Comparison of ENCODE assay signal across 21 cellular contexts in the genomic region with DNA sequence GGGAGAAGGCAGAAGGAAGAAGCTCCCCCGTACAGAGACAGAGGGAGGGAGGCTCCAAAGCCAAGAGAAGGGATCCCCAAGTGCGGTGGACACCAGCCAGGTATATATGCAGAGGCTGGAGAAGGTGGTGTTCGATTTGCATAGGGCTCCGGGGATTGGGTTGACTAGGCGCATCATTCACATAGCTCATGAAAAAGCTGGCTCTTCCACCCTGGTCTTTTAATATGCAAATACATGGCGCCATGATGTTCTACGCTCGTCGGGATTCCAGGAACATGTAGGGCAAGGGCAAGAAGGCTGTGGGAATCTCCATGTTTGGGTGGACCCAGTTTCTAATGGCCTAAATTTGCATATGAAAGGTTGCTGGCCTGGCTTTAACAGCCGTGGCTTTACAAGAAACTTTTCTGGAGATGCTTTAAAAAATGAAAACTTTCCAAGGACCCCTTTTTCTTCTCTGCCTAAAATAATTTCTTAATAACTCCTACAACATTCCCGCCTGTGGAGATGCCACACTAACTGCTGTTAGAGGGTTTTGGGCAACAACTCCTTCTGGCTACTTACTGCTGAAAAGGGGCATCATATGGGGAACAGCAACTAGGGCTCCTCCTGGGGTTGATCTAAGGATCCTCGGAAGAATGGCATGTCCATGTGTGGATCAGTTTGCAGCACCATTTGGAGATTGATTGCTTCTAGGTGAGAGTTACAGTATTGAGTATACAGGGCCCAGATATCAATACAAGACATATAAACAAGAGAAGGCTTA. TPM values are rescaled to one million over a fixed set of nuclear protein-coding genes. Genes with fewer than 3 reads are reported as not detected.
DNase-seq lines count a peak whose midpoint lies in the region; ATAC-seq lines count a peak whose summit lies in the region.
"Had no signal": no experiment of that assay in that cellular context is flagged by ENCODE, and none has a peak within 500 bp of the region (broad histone marks: within the 10 kb centered on the region; RNA-seq: fewer than 3 reads in every experiment).

No MANE protein-coding gene starts in this region.

- no peaks in the 10 kb centered on the region for H3K9me3 Mint-ChIP-seq in activated naive CD4-positive, alpha-beta T cell treated with anti-CD3 and anti-CD28 coated beads, Interleukin-2, amount 50 U/mL, for 24 hours
- H3K9me3 Mint-ChIP-seq in activated naive CD4-positive, alpha-beta T cell treated with anti-CD3 and anti-CD28 coated beads for 36 hours: peaks cover 4% of the 10 kb centered on the region
- H3K9me3 Mint-ChIP-seq in activated T-helper 17 cell treated with anti-CD3 and anti-CD28 coated beads, Interleukin-2, amount 50 U/mL, for 72 hours: no peaks in the 10 kb centered on the region

- peaks cover 58% of the 10 kb centered on the region for H3K4me1 Mint-ChIP-seq in activated naive CD4-positive, alpha-beta T cell treated with anti-CD3 and anti-CD28 coated beads, Interleukin-2, amount 50 U/mL, for 24 hours
- H3K4me1 Mint-ChIP-seq in activated naive CD4-positive, alpha-beta T cell treated with anti-CD3 and anti-CD28 coated beads for 36 hours (ENCODE audit: low read depth): peaks cover 35% of the 10 kb centered on the region
- H3K4me1 Mint-ChIP-seq in activated T-helper 17 cell treated with anti-CD3 and anti-CD28 coated beads, Interleukin-2, amount 50 U/mL, for 72 hours: peaks cover 42% of the 10 kb centered on the region

- intact Hi-C loops in activated naive CD4-positive, alpha-beta T cell treated with anti-CD3 and anti-CD28 coated beads for 36 hours (cut with micrococcal nuclease): no loop called here

- no peak overlapping the region for H3K27ac Mint-ChIP-seq in activated naive CD4-positive, alpha-beta T cell treated with anti-CD3 and anti-CD28 coated beads, Interleukin-2, amount 50 U/mL, for 24 hours
- H3K27ac Mint-ChIP-seq in activated naive CD4-positive, alpha-beta T cell treated with anti-CD3 and anti-CD28 coated beads for 36 hours: no peak overlapping the region
- H3K27ac Mint-ChIP-seq in activated T-helper 17 cell treated with anti-CD3 and anti-CD28 coated beads, Interleukin-2, amount 50 U/mL, for 72 hours: peak overlapping the region; percentile 15
- H3K27ac Mint-ChIP-seq: IgD-negative memory B cell had no signal

- peaks cover 27% of the 10 kb centered on the region for H3K36me3 Mint-ChIP-seq in activated naive CD4-positive, alpha-beta T cell treated with anti-CD3 and anti-CD28 coated beads, Interleukin-2, amount 50 U/mL, for 24 hours
- H3K36me3 Mint-ChIP-seq in activated naive CD4-positive, alpha-beta T cell treated with anti-CD3 and anti-CD28 coated beads for 36 hours (ENCODE audit: low read depth): peaks cover 34% of the 10 kb centered on the region
- peaks cover 50% of the 10 kb centered on the region for H3K36me3 Mint-ChIP-seq in activated T-helper 17 cell treated with anti-CD3 and anti-CD28 coated beads, Interleukin-2, amount 50 U/mL, for 72 hours (ENCODE audit: low read depth)

- no peaks in the 10 kb centered on the region for H3K27me3 Mint-ChIP-seq in activated naive CD4-positive, alpha-beta T cell treated with anti-CD3 and anti-CD28 coated beads, Interleukin-2, amount 50 U/mL, for 24 hours
- no peaks in the 10 kb centered on the region for H3K27me3 Mint-ChIP-seq in activated naive CD4-positive, alpha-beta T cell treated with anti-CD3 and anti-CD28 coated beads for 36 hours (ENCODE audit: low read depth)
- H3K27me3 Mint-ChIP-seq in activated T-helper 17 cell treated with anti-CD3 and anti-CD28 coated beads, Interleukin-2, amount 50 U/mL, for 72 hours: no peaks in the 10 kb centered on the region
- H3K27me3 Mint-ChIP-seq: CD4-positive, alpha-beta T cell; IgD-negative memory B cell had no signal

- peak overlapping the region; percentile 51 for H3K4me3 ChIP-seq in iPS-15b (ENCODE audit: low read depth, low read length)
- H3K4me3 ChIP-seq: GM12878 had no signal

- no peaks in the 10 kb centered on the region for H3K9me3 ChIP-seq in iPS-15b (ENCODE audit: control insufficient read depth, insufficient read depth, low read length)
- H3K9me3 ChIP-seq: BE2C had no signal

- H3K9ac ChIP-seq in iPS-15b (ENCODE audit: low read depth, low read length): peak overlapping the region; percentile 71

- H3K36me3 ChIP-seq in iPS-15b (ENCODE audit: control insufficient read depth, insufficient read depth, low read length): no peaks in the 10 kb centered on the region
- H3K36me3 ChIP-seq: BE2C had no signal

- no peaks in the 10 kb centered on the region for H3K27me3 ChIP-seq in iPS-15b (ENCODE audit: control insufficient read depth, insufficient read depth, low read length)
- H3K27me3 ChIP-seq: BE2C had no signal

- peaks cover 54% of the 10 kb centered on the region for H3K4me1 ChIP-seq in iPS-15b (ENCODE audit: control insufficient read depth, insufficient read depth, low read length)
- H3K4me1 ChIP-seq: BE2C had no signal

- no peak for DNase-seq in activated naive CD4-positive, alpha-beta T cell treated with anti-CD3 and anti-CD28 coated beads for 36 hours
- no peak for DNase-seq in kidney tubule cell (ENCODE audit: low spot score)
- DNase-seq in NAMALWA (ENCODE audit: low spot score): no peak
- DNase-seq: BE2C; CD4-positive, alpha-beta T cell; DMS79 treated with DMSO at 0.1 percent for 48 hours; GDM1; Kasumi-1; MM.1S; NCI-H1105 treated with DMSO at 0.1 percent for 48 hours; NCI-H1694 treated with DMSO at 0.1 percent for 48 hours; NK-92 treated with Interleukin-12 subunit alpha and Interleukin-12 subunit beta, amount 100 ng/mL, for 24 hours; OCI-M1; SIG-M5 had no signal

- H3K4me3 Mint-ChIP-seq in activated naive CD4-positive, alpha-beta T cell treated with anti-CD3 and anti-CD28 coated beads, Interleukin-2, amount 50 U/mL, for 24 hours: peak overlapping the region; percentile 33
- H3K4me3 Mint-ChIP-seq in activated naive CD4-positive, alpha-beta T cell treated with anti-CD3 and anti-CD28 coated beads for 36 hours: no peak overlapping the region
- no peak overlapping the region for H3K4me3 Mint-ChIP-seq in activated T-helper 17 cell treated with anti-CD3 and anti-CD28 coated beads, Interleukin-2, amount 50 U/mL, for 72 hours
- H3K4me3 Mint-ChIP-seq: CD4-positive, alpha-beta T cell had no signal

- CTCF ChIA-PET in activated naive CD4-positive, alpha-beta T cell treated with anti-CD3 and anti-CD28 coated beads for 36 hours (lab: Charles Lee): interaction anchor here (0.8 to 1.0 kb wide), 2 partner anchors 9 to 20 kb away, joined by 3 read pairs; no protein-coding TSS in a partner anchor

- no peak for ATAC-seq in activated T-helper 17 cell treated with anti-CD3 and anti-CD28 coated beads, Interleukin-2, amount 50 U/mL, for 72 hours (replicated peaks)
- ATAC-seq in GM19467 (IDR thresholded peaks at IDR 0.05; ENCODE audit: unreplicated experiment) (no peak), HG03439 (IDR thresholded peaks at IDR 0.05; ENCODE audit: unreplicated experiment) (no peak)
- ATAC-seq: GM12878 had no signal

RNA-seq across cellular contexts. Expression of a gene that starts 28.3 kb away (rescaled TPM):
- 10 to 100 TPM; 25.7 to 29.1 TPM for total RNA-seq in activated naive CD4-positive, alpha-beta T cell treated with anti-CD3 and anti-CD28 coated beads for 36 hours
- 10 to 100 TPM; 40.9 to 47.2 TPM for total RNA-seq in activated T-helper 17 cell treated with anti-CD3 and anti-CD28 coated beads, Interleukin-2, amount 50 U/mL, for 72 hours
